ENCODE assay signal across 3 cellular contexts in genomic region chr3:195638456-195638855, GRCh38. TPM values are rescaled to one million over a fixed set of nuclear protein-coding genes. Genes with fewer than 3 reads are reported as not detected.
"Had no signal": no experiment of that assay in that cellular context is flagged by ENCODE, and none has a peak within 500 bp of the region (broad histone marks: within the 10 kb centered on the region; RNA-seq: fewer than 3 reads in every experiment).

No MANE protein-coding gene starts in this region.

RNA-seq across cellular contexts. Expression of gene APOD, which starts 54.7 kb away (rescaled TPM):
- total RNA-seq: OCI-LY7, PC-3, SJSA1 had no signal
